Comparison of ENCODE assay signal across 8 cellular contexts in genomic region chr12:49018282-49019119, GRCh38.
DNase-seq lines count a peak whose midpoint lies in the region; ATAC-seq and TF ChIP-seq lines count a peak whose summit lies in the region.

TSS of gene PRKAG1 (minus strand) at chr12:49018776. CDS start at chr12:49018740, 36 bp downstream.

- DNase-seq in NCI-H2081 (lab: John Stamatoyannopoulos, UW): peak; percentile 96 to 97
- peak; percentile 87 for DNase-seq in T1000 (lab: John Stamatoyannopoulos, UW)
- DNase-seq in astrocyte of the hippocampus (ENCODE audit: low read depth, low spot score): peak; percentile 99
- DNase-seq in hippocampal formation (lab: John Stamatoyannopoulos, UW): peak; percentile 89 to 91
- peak; percentile 89 for DNase-seq in retinal pigment epithelial cell (ENCODE audit: low read depth)

- ATAC-seq in GM18511 (IDR thresholded peaks at IDR 0.05; ENCODE audit: unreplicated experiment): peak; percentile 86
- peak; percentile 84 for ATAC-seq in HG03039 (IDR thresholded peaks at IDR 0.05; ENCODE audit: unreplicated experiment)

- peak within 1 kb of the TSS; percentile 90 for H3K27ac ChIP-seq in 22Rv1

- H3K4me3 ChIP-seq in retinal pigment epithelial cell (ENCODE audit: low read length): peak within 1 kb of the TSS; percentile 93

- peak; percentile 88 for TF ChIP-seq CTCF in 22Rv1 (IDR thresholded peaks at IDR 0.05)
- peak; percentile 60 for TF ChIP-seq CTCF in retinal pigment epithelial cell (conservative IDR thresholded peaks at IDR 0.05; ENCODE audit: low read depth, low read length)

Comparison
In these comparisons a context has a peak if more than half of its experiments do, and no peak if none do; other contexts are left out.
1. Peak in every context shown above with its lines: DNase-seq, ATAC-seq, H3K4me3 ChIP-seq and H3K27ac ChIP-seq.